1 cellular context compared by ENCODE assay signal in the genomic region with DNA sequence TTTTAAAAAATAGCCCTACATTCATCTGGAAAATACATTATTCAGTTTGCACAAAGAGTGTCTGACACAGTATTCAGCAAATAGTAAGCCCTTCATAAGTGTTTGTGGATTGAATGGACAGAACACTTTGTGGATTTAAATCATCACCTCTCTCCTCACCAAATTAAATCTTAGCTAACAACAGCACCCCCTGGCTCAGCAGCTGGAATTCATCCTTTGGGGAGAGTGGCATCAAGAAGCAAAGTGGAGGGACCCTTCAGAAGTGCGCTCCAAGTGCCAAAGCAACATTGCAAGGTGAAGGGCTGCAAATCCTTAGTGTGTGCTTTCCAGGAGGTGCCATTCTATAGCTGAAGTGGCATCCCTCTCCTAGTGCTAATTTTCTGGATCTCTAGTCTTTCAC.
TF ChIP-seq lines count a peak whose summit lies in the region.

No MANE protein-coding gene starts in this region.

TF ChIP-seq in WTC11, 78 proteins besides CTCF, POLR2A, EP300 and RAD21 (continued from another document):
- TF ChIP-seq, protein P1, sequence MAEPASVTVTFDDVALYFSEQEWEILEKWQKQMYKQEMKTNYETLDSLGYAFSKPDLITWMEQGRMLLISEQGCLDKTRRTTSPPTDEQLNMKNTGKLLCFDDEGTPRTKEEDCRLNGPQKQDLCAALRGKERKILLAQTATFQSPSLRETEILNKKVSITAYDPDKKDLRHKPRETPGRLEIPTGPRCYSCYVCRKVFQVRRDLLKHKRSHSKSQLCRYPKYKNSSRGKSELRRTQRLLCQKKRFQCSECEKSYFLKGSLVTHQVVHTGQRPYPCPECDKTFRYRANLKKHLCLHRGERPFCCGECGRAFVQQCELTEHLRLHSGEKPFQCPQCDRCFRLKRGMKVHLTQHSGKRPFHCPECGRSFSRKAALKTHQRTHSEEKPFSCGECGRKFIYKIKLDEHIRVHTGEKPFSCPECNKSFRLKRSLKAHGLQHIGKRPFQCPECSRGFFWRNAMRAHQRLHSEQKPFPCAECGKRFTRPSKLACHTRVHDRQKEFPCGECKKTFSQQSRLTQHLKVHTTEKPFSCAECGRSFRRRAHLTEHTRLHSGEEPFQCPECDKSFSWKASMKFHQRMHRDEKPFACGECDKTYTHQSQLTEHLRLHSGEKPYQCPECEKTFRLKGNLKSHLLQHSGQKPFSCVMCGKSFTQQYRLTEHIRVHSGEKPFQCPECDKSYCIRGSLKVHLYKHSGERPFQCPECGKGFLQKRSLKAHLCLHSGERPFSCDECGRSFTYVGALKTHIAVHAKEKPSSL (CRISPR knock-in tag; conservative IDR thresholded peaks at IDR 0.05): no peak
- TF ChIP-seq RELA (CRISPR knock-in tag; IDR thresholded peaks at IDR 0.05; ENCODE audit: borderline replicate concordance) (no peak), ESRRA (CRISPR knock-in tag; IDR thresholded peaks at IDR 0.05; ENCODE audit: borderline replicate concordance) (no peak), ZNF671 (CRISPR knock-in tag; IDR thresholded peaks at IDR 0.05) (no peak), FOXK1 (CRISPR knock-in tag; IDR thresholded peaks at IDR 0.05) (no peak)
- TF ChIP-seq, protein P2, sequence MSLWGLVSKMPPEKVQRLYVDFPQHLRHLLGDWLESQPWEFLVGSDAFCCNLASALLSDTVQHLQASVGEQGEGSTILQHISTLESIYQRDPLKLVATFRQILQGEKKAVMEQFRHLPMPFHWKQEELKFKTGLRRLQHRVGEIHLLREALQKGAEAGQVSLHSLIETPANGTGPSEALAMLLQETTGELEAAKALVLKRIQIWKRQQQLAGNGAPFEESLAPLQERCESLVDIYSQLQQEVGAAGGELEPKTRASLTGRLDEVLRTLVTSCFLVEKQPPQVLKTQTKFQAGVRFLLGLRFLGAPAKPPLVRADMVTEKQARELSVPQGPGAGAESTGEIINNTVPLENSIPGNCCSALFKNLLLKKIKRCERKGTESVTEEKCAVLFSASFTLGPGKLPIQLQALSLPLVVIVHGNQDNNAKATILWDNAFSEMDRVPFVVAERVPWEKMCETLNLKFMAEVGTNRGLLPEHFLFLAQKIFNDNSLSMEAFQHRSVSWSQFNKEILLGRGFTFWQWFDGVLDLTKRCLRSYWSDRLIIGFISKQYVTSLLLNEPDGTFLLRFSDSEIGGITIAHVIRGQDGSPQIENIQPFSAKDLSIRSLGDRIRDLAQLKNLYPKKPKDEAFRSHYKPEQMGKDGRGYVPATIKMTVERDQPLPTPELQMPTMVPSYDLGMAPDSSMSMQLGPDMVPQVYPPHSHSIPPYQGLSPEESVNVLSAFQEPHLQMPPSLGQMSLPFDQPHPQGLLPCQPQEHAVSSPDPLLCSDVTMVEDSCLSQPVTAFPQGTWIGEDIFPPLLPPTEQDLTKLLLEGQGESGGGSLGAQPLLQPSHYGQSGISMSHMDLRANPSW (CRISPR knock-in tag; conservative IDR thresholded peaks at IDR 0.05; ENCODE audit: low read depth): no peak
